15 cellular contexts compared by ENCODE assay signal in genomic region chrX:115622534-115622933, GRCh38.
DNase-seq lines count a peak whose midpoint lies in the region; ATAC-seq and TF ChIP-seq lines count a peak whose summit lies in the region.
"Had no signal": no experiment of that assay in that cellular context is flagged by ENCODE, and none has a peak within 500 bp of the region (broad histone marks: within the 10 kb centered on the region; RNA-seq: fewer than 3 reads in every experiment).

No MANE protein-coding gene starts in this region.

- H3K36me3 ChIP-seq in IMR-90 (ENCODE audit: control insufficient read depth, insufficient read depth, low read length) (peaks cover 3% of the 10 kb centered on the region), gastroesophageal sphincter (no peaks in the 10 kb centered on the region), right atrium auricular region (no peaks in the 10 kb centered on the region), uterus (no peaks in the 10 kb centered on the region)

- H3K4me3 ChIP-seq in IMR-90 (ENCODE audit: insufficient read depth, low read depth, low read length) (no peak overlapping the region), gastroesophageal sphincter (no peak overlapping the region), right atrium auricular region (no peak overlapping the region), uterus (no peak overlapping the region)

- H2BK5ac ChIP-seq in IMR-90 (ENCODE audit: low read depth, low read length, poor library complexity, severe bottlenecking), result peak overlapping the region; percentile 29

- peak overlapping the region in 1 of 2 experiments; percentile 12; a peak in 1 of 4 replicates for H4K8ac ChIP-seq in IMR-90 (ENCODE audit: low read depth in 2 of 2, low read length in 2 of 2)

- H2AFZ ChIP-seq in IMR-90 (replicated peaks; ENCODE audit: low read length, poor library complexity), result no peak overlapping the region

- intact Hi-C loops in IMR-90 (cut with micrococcal nuclease), result no loop called here
- intact Hi-C loops in uterus (cut with DNase I; ENCODE audit: low total_unique reads), result no loop called here

- H3K4ac ChIP-seq in IMR-90 (ENCODE audit: low read depth, low read length), result no peak overlapping the region

- no peak overlapping the region for H4K91ac ChIP-seq in IMR-90 (ENCODE audit: insufficient read depth, low read depth, low read length)

- H3K27ac ChIP-seq in IMR-90 (ENCODE audit: insufficient read depth, low read length), result no peak overlapping the region
- peak overlapping the region; percentile 50 to 73 (median 66) for H3K27ac ChIP-seq in gastroesophageal sphincter
- H3K27ac ChIP-seq in right atrium auricular region, result peak overlapping the region; percentile 49 to 69
- peak overlapping the region; percentile 50 to 63 for H3K27ac ChIP-seq in uterus
- H3K27ac ChIP-seq: C4-2B, KMS-11 had no signal

- no peak overlapping the region for H3K18ac ChIP-seq in IMR-90 (ENCODE audit: low read depth, low read length)

- H3K4me2 ChIP-seq in IMR-90 (ENCODE audit: low read depth, low read length), result no peak overlapping the region
- H3K4me2 ChIP-seq: KMS-11 had no signal

- H3K27me3 ChIP-seq in IMR-90 (ENCODE audit: control insufficient read depth, insufficient read depth, low read length), result no peaks in the 10 kb centered on the region; the same call in 1 of the 2 replicates
- no peaks in the 10 kb centered on the region for H3K27me3 ChIP-seq in gastroesophageal sphincter
- no peaks in the 10 kb centered on the region for H3K27me3 ChIP-seq in right atrium auricular region
- no peaks in the 10 kb centered on the region for H3K27me3 ChIP-seq in uterus

- no peak overlapping the region for H2AK9ac ChIP-seq in IMR-90 (replicated peaks; ENCODE audit: low read depth, low read length, poor library complexity)

- H3K9ac ChIP-seq in IMR-90 (ENCODE audit: low read depth, low read length), result no peak overlapping the region
- H3K9ac ChIP-seq: KMS-11 had no signal

- TF ChIP-seq EP300 in gastroesophageal sphincter (IDR thresholded peaks at IDR 0.05), result no peak

- no peak for ATAC-seq in IMR-90 (ENCODE audit: low read depth)
- ATAC-seq in gastroesophageal sphincter, result peak; percentile 60
- ATAC-seq in HG03432 (IDR thresholded peaks at IDR 0.05; ENCODE audit: unreplicated experiment), result no peak

- H3K9me3 ChIP-seq in IMR-90 (ENCODE audit: control insufficient read depth, insufficient read depth, low read length), result no peaks in the 10 kb centered on the region
- H3K9me3 ChIP-seq in gastroesophageal sphincter, result no peaks in the 10 kb centered on the region
- H3K9me3 ChIP-seq in right atrium auricular region, result no peaks in the 10 kb centered on the region
- H3K9me3 ChIP-seq in uterus, result no peaks in the 10 kb centered on the region

- no peak overlapping the region for H3K56ac ChIP-seq in IMR-90 (ENCODE audit: extremely low read depth, insufficient read depth, low read length)

- H3K9me1 ChIP-seq in IMR-90 (ENCODE audit: insufficient read depth, low read length), result no peaks in the 10 kb centered on the region

- no peak overlapping the region for H2AK5ac ChIP-seq in IMR-90 (ENCODE audit: low read depth, low read length)

- POLR2A ChIA-PET in IMR-90 (lab: Charles Lee; ENCODE audit: unreplicated experiment), result no interaction called here

- in situ Hi-C loops in IMR-90 (cut with MboI; ENCODE audit: low sequenced_read_pairs), result no loop called here

- TF ChIP-seq RAD21 in IMR-90 (IDR thresholded peaks at IDR 0.05; ENCODE audit: low read length), result no peak

- H3K23ac ChIP-seq in IMR-90 (ENCODE audit: low read depth, low read length), result no peak overlapping the region

- no peak overlapping the region for H4K5ac ChIP-seq in IMR-90 (ENCODE audit: low read depth, low read length)

- TF ChIP-seq CTCF in IMR-90 (conservative IDR thresholded peaks at IDR 0.05; ENCODE audit: low read depth, low read length), result no peak
- no peak for TF ChIP-seq CTCF in gastroesophageal sphincter (IDR thresholded peaks at IDR 0.05)
- no peak for TF ChIP-seq CTCF in right atrium auricular region (IDR thresholded peaks at IDR 0.05)
- TF ChIP-seq CTCF in uterus (IDR thresholded peaks at IDR 0.05), result no peak

- no peak overlapping the region for H2BK120ac ChIP-seq in IMR-90 (ENCODE audit: low read depth, low read length)

- H4K20me1 ChIP-seq in IMR-90 (ENCODE audit: insufficient read depth, low read length), result no peaks in the 10 kb centered on the region

- CTCF ChIA-PET in IMR-90 (lab: Yijun Ruan, JAX), result interaction anchor here (1.0 kb wide), 1 partner anchor 17 kb away, joined by 3 read pairs; no protein-coding TSS in a partner anchor

- H3K4me1 ChIP-seq in IMR-90 (ENCODE audit: control insufficient read depth, insufficient read depth, low read length) (no peaks in the 10 kb centered on the region; the same call in 1 of the 2 replicates), gastroesophageal sphincter (peaks cover 0 to 59% (median 0%) of the 10 kb centered on the region in 3 donors), right atrium auricular region (peaks cover 0 to 7% of the 10 kb centered on the region in 2 donors), uterus (no peaks in the 10 kb centered on the region)

- DNase-seq in IMR-90, result no peak
- no peak for DNase-seq in right atrium auricular region (ENCODE audit: low spot score)
- no peak for DNase-seq in uterus
- no peak for DNase-seq in effector CD8-positive, alpha-beta T cell (lab: John Stamatoyannopoulos, UW)
- no peak for DNase-seq in NCI-H748 treated with DMSO at 0.1 percent for 48 hours (lab: John Stamatoyannopoulos, UW)
- DNase-seq: AML-193, NCI-H1417, NCI-H187 treated with DMSO at 0.1 percent for 48 hours, NCI-H2227 treated with DMSO at 0.1 percent for 48 hours, NCI-H510A treated with DMSO at 0.1 percent for 48 hours, RPMI8226 had no signal

- H3K79me1 ChIP-seq in IMR-90 (ENCODE audit: low read depth in 1 of 2, low read length in 2 of 2), result peaks cover 0 to 10% of the 10 kb centered on the region in 2 experiments; a peak in 1 of 4 replicates

- TF ChIP-seq POLR2A in IMR-90 (IDR thresholded peaks at IDR 0.05; ENCODE audit: low read depth, low read length) (no peak), gastroesophageal sphincter (IDR thresholded peaks at IDR 0.05) (no peak), uterus (IDR thresholded peaks at IDR 0.05) (no peak)

- dilution Hi-C loops in IMR-90 (cut with HindIII; ENCODE audit: low sequenced_read_pairs, unreplicated experiment), result no loop called here

- BruUV-seq in IMR-90 (replicated peaks; lab: Mats Ljungman, UMichigan), result no TSS peak

- no peak overlapping the region for H3K14ac ChIP-seq in IMR-90 (replicated peaks; ENCODE audit: low read depth, low read length)

- no peak overlapping the region for H2BK20ac ChIP-seq in IMR-90 (ENCODE audit: low read depth, low read length)

- H2BK15ac ChIP-seq in IMR-90 (ENCODE audit: low read depth, low read length), result no peak overlapping the region

- WGBS in IMR-90 (ENCODE audit: extremely low coverage in 2 of 2, insufficient read length in 1 of 2), 2 experiments, result no CpG with 5 or more reads among the region's 4 CpGs
- 18 to 50% methylated on average over 4 of the region's 4 CpGs for WGBS in gastroesophageal sphincter (ENCODE audit: low coverage in 1 of 2), 2 donors

TF ChIP-seq in IMR-90, 13 proteins besides CTCF, POLR2A, EP300 and RAD21:
- no peak for TF ChIP-seq MAFK (IDR thresholded peaks at IDR 0.05; ENCODE audit: low read depth, low read length)
- TF ChIP-seq FOS (IDR thresholded peaks at IDR 0.05; ENCODE audit: low read depth, low read length), result no peak
- no peak for TF ChIP-seq RCOR1 (IDR thresholded peaks at IDR 0.05; ENCODE audit: insufficient replicate concordance, low read length)
- no peak for TF ChIP-seq MXI1 (IDR thresholded peaks at IDR 0.05; ENCODE audit: borderline replicate concordance, low read depth, low read length)
- TF ChIP-seq, protein P1, sequence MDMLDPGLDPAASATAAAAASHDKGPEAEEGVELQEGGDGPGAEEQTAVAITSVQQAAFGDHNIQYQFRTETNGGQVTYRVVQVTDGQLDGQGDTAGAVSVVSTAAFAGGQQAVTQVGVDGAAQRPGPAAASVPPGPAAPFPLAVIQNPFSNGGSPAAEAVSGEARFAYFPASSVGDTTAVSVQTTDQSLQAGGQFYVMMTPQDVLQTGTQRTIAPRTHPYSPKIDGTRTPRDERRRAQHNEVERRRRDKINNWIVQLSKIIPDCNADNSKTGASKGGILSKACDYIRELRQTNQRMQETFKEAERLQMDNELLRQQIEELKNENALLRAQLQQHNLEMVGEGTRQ (IDR thresholded peaks at IDR 0.05; ENCODE audit: low read depth, low read length), result no peak
